ENCODE assay signal across 18 cellular contexts in the genomic region with DNA sequence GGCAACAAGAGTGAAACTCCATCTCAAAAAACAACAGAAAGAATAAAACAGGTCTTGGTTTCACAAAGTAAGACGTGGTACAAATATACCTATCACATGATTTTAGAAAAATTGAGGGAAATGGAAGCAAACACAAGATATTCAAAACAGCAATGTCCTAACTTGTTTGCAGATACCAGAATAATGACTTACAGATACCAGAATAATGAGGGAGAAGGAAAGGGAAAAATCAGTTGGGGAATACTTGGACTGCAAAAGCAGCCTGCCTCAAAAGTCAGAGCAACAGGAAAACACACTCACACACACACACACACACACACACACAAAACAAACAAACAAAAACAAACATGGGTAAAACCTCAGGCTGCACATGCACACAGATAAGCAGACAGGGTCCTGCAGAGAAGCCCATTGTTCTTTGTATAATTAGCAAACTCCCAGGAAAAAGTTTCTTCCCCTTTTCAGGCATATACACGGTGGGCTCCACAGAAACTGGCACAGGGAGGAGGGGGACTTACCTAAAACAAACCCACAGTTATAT.
"Had no signal": no experiment of that assay in that cellular context is flagged by ENCODE, and none has a peak within 500 bp of the region (broad histone marks: within the 10 kb centered on the region; RNA-seq: fewer than 3 reads in every experiment).

No MANE protein-coding gene starts in this region.

- H2AFZ ChIP-seq: parathyroid adenoma had no signal

- H3K27me3 ChIP-seq: ascending aorta, sigmoid colon, upper lobe of right lung had no signal

- H3K27ac ChIP-seq: ascending aorta, coronary artery, esophagus squamous epithelium, lower lobe of right lung, parathyroid adenoma, sigmoid colon, thoracic aorta, upper lobe of right lung had no signal

- H3K9me3 ChIP-seq: ascending aorta, esophagus squamous epithelium, lower lobe of right lung, sigmoid colon, thoracic aorta, upper lobe of right lung had no signal

- H3K36me3 ChIP-seq: ascending aorta, esophagus squamous epithelium, lower lobe of right lung, sigmoid colon, thoracic aorta, upper lobe of right lung had no signal

- H3K4me1 ChIP-seq: ascending aorta, parathyroid adenoma had no signal

- H3K27ac Mint-ChIP-seq: activated naive CD4-positive, alpha-beta T cell treated with anti-CD3 and anti-CD28 coated beads, Interleukin-2, amount 50 U/mL, for 24 hours; activated T-cell treated with anti-CD3 and anti-CD28 coated beads, Interleukin-2, amount 50 U/mL, for 72 hours; stimulated activated effector memory CD8-positive, alpha-beta T cell treated with anti-CD3 and anti-CD28 coated beads, Interleukin-12 subunit alpha, Interleukin-12 subunit beta, amount 100 ng/mL, for 72 hours had no signal

- H3K4me3 Mint-ChIP-seq: activated naive CD4-positive, alpha-beta T cell treated with anti-CD3 and anti-CD28 coated beads, Interleukin-2, amount 50 U/mL, for 24 hours; activated T-cell treated with anti-CD3 and anti-CD28 coated beads, Interleukin-2, amount 50 U/mL, for 72 hours; stimulated activated effector memory CD8-positive, alpha-beta T cell treated with anti-CD3 and anti-CD28 coated beads, Interleukin-12 subunit alpha, Interleukin-12 subunit beta, amount 100 ng/mL, for 72 hours had no signal

- H3K4me3 ChIP-seq: ascending aorta, coronary artery, esophagus squamous epithelium, lower lobe of right lung, sigmoid colon, thoracic aorta, upper lobe of right lung had no signal

- H3K79me2 ChIP-seq: parathyroid adenoma had no signal

- H3K9ac ChIP-seq: parathyroid adenoma had no signal

- ATAC-seq: activated T-cell treated with anti-CD3 and anti-CD28 coated beads, Interleukin-2, amount 50 U/mL, for 72 hours; lower lobe of right lung; stimulated activated effector memory CD8-positive, alpha-beta T cell treated with anti-CD3 and anti-CD28 coated beads, Interleukin-12 subunit alpha, Interleukin-12 subunit beta, amount 100 ng/mL, for 72 hours; upper lobe of right lung had no signal

- H3K9me3 Mint-ChIP-seq: activated naive CD4-positive, alpha-beta T cell treated with anti-CD3 and anti-CD28 coated beads, Interleukin-2, amount 50 U/mL, for 24 hours; activated T-cell treated with anti-CD3 and anti-CD28 coated beads, Interleukin-2, amount 50 U/mL, for 72 hours; stimulated activated effector memory CD8-positive, alpha-beta T cell treated with anti-CD3 and anti-CD28 coated beads, Interleukin-12 subunit alpha, Interleukin-12 subunit beta, amount 100 ng/mL, for 72 hours had no signal

- DNase-seq: activated CD4-positive, CD25-positive, alpha-beta regulatory T cell treated with anti-CD3 and anti-CD28 coated beads, Interleukin-2, amount 50 U/mL, for 72 hours; activated CD8-positive, alpha-beta memory T cell treated with anti-CD3 and anti-CD28 coated beads for 24 hours; activated effector memory CD4-positive, alpha-beta T cell treated with anti-CD3 and anti-CD28 coated beads, Interleukin-2, amount 50 U/mL, for 16 hours; activated T-cell treated with anti-CD3 and anti-CD28 coated beads, Interleukin-2, amount 50 U/mL, for 72 hours; esophagus squamous epithelium; lower lobe of right lung; midbrain; sigmoid colon; stimulated activated CD4-positive, alpha-beta T cell treated with anti-CD3 and anti-CD28 coated beads, Interleukin-4, amount 100 ng/mL, for 24 hours; T-helper 1 cell; upper lobe of right lung had no signal

- FAIRE-seq: islet of Langerhans had no signal
